Comparison of ENCODE assay signal across 14 cellular contexts in the genomic region with DNA sequence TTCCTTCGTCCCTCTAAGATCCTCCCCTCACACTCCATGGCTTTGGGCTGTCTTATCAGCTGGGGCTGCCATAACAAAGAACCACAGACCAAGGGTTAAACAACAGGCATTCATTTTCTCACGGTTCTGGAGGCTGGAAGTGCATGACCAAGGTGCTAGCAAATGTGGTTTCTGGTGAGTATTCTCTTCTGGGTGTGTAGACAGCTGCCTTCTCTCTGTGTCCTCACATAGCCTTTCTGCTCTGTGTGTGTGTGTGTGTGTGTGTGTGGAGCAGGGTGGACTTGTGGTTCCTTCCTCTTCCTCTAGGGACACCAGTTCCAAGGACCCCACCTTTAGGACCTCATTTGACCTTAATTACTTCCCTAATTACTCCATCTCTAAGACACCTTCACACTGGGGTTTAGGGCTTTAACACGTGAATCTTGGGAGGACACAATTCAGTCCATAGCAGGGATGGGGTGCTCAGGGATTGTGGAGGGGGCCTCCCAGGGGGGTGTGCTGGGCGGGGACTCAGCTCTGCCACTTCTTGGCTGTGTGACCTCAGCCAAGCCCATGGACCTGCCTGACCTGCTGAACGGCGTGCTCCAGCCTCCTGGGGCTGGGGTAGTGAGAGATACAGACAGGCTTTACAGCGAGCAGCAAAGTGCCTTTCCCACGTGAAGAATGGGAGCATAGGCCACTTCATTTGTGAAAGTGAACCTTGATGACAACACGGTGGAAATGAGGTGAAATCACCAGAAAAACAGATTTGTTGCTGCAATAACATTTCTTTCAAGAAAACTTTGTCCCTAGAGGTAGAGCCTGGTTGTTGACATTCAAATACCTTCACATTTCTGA. TPM values are rescaled to one million over a fixed set of nuclear protein-coding genes. Genes with fewer than 3 reads are reported as not detected.
DNase-seq lines count a peak whose midpoint lies in the region; ATAC-seq, FAIRE-seq and TF ChIP-seq lines count a peak whose summit lies in the region.
"Had no signal": no experiment of that assay in that cellular context is flagged by ENCODE, and none has a peak within 500 bp of the region (broad histone marks: within the 10 kb centered on the region; RNA-seq: fewer than 3 reads in every experiment).

No MANE protein-coding gene starts in this region.

- no peaks in the 10 kb centered on the region for H3K9me3 ChIP-seq in K562 (replicated peaks; ENCODE audit: control insufficient read depth, insufficient read depth, low read depth, low read length)

- peaks cover 17% of the 10 kb centered on the region for H3K4me1 Mint-ChIP-seq in CD14-positive monocyte

- no peaks in the 10 kb centered on the region for H4K20me1 ChIP-seq in K562 (replicated peaks; ENCODE audit: control insufficient read depth, insufficient read depth, low read length)

- H3K4me2 ChIP-seq in K562 (ENCODE audit: insufficient read depth, low read length) = no peak overlapping the region

- H3K36me3 ChIP-seq in K562 (ENCODE audit: control insufficient read depth, insufficient read depth, low read length) = no peaks in the 10 kb centered on the region

- no peaks in the 10 kb centered on the region for H3K36me3 Mint-ChIP-seq in CD14-positive monocyte

- CTCF ChIA-PET in K562 (lab: Yijun Ruan, JAX; ENCODE audit: low intra/inter-chr PET ratio) = no interaction called here

- H3K4me1 ChIP-seq in K562 (replicated peaks in 1 of 2; ENCODE audit: control insufficient read depth in 2 of 2, insufficient read depth in 2 of 2, low read length in 2 of 2) = no peaks in the 10 kb centered on the region; a peak in 1 of 5 replicates

- intact Hi-C loops in CD14-positive monocyte (cut with micrococcal nuclease) (no loop called here), K562 (cut with micrococcal nuclease) (no loop called here)

- no peak for TF ChIP-seq EP300 in K562 (IDR thresholded peaks at IDR 0.05; ENCODE audit: low read length)

- no peaks in the 10 kb centered on the region for H3K79me2 ChIP-seq in K562 (ENCODE audit: control insufficient read depth, insufficient read depth, low read length)

- POLR2A ChIA-PET in K562 (lab: Yijun Ruan, JAX) = no interaction called here

- peak; percentile 49; the same call in 1 of the 3 replicates for ATAC-seq in K562
- no peak for ATAC-seq in GM19395 (IDR thresholded peaks at IDR 0.05; ENCODE audit: unreplicated experiment)
- ATAC-seq in left lobe of liver = no peak
- ATAC-seq: left colon had no signal

- TF ChIP-seq POLR2A in K562 (conservative IDR thresholded peaks at IDR 0.05) = no peak

- H2AFZ ChIP-seq in K562 (ENCODE audit: low read depth, low read length) = no peak overlapping the region

- H3K27me3 Mint-ChIP-seq in CD14-positive monocyte (ENCODE audit: low read depth in 3 of 3) = peaks cover 17 to 41% (median 33%) of the 10 kb centered on the region in 3 donors

- peak; percentile 20 for TF ChIP-seq CTCF in CD14-positive monocyte (IDR thresholded peaks at IDR 0.05)
- 0 out of 6 replicates have a peak, but pooled peaks of 1 of the 3 experiments have one; percentile 4 for TF ChIP-seq CTCF in K562 (IDR thresholded peaks at IDR 0.05 in 2 of 3, conservative IDR thresholded peaks at IDR 0.05 in 1 of 3; ENCODE audit: insufficient read depth in 2 of 3, low read depth in 1 of 3, low read length in 3 of 3)
- no peak for TF ChIP-seq CTCF in coronary artery (IDR thresholded peaks at IDR 0.05)

- 0% methylated on average over 7 of the region's 9 CpGs for WGBS in K562 (ENCODE audit: insufficient coverage, low coverage, missing lambda C conversion rate)

- H3K9ac ChIP-seq in K562 (ENCODE audit: insufficient read depth in 1 of 2, low read depth in 2 of 2, low read length in 2 of 2) = no peak overlapping the region

- DNase-seq in CD14-positive monocyte (ENCODE audit: low spot score) (no peak), HT1080 (ENCODE audit: low read depth) (peak; percentile 26), K562 (ENCODE audit: extremely low read depth in 1 of 4, low spot score in 3 of 4) (peak; percentile 3 to 28 (median 14)), myocyte (ENCODE audit: low read depth) (peak; percentile 90), coronary artery (ENCODE audit: low spot score) (no peak), DMS79 (lab: John Stamatoyannopoulos, UW) (no peak), left lobe of liver (ENCODE audit: low spot score) (no peak)
- DNase-seq: activated T-cell treated with anti-CD3 and anti-CD28 coated beads for 4 hours; effector CD8-positive, alpha-beta T cell; left colon; NCI-H1436 had no signal

- no peak for FAIRE-seq in K562 (lab: Jason Lieb, UNC)

- no peak for TF ChIP-seq RAD21 in K562 (CRISPR knock-in tag; conservative IDR thresholded peaks at IDR 0.05 in 1 of 2, IDR thresholded peaks at IDR 0.05 in 1 of 2)

- no peak overlapping the region for H3K27ac ChIP-seq in K562 (ENCODE audit: extremely low read depth, low read depth, low read length)
- H3K27ac ChIP-seq in coronary artery = no peak overlapping the region
- H3K27ac ChIP-seq: skin epidermis had no signal

- no peaks in the 10 kb centered on the region for H3K9me3 Mint-ChIP-seq in CD14-positive monocyte

- in situ Hi-C loops in K562 (cut with MboI) = no loop called here

- H3K4me3 ChIP-seq in K562 (no peak overlapping the region), coronary artery (no peak overlapping the region)
- H3K4me3 ChIP-seq: skin epidermis had no signal

- peak overlapping the region in 2 of 7 donors; percentile 56 to 57 for H3K27ac Mint-ChIP-seq in CD14-positive monocyte

- BruUV-seq in K562 (replicated peaks; lab: Mats Ljungman, UMichigan) = no TSS peak

- no peaks in the 10 kb centered on the region for H3K9me1 ChIP-seq in K562 (ENCODE audit: control insufficient read depth, insufficient read depth, low read length)

- peak overlapping the region in 1 of 2 donors; percentile 21 for H3K4me3 Mint-ChIP-seq in CD14-positive monocyte

- H3K27me3 ChIP-seq in K562 (ENCODE audit: control insufficient read depth in 2 of 2, insufficient read depth in 2 of 2, low read length in 2 of 2) = peaks cover 0 to 21% of the 10 kb centered on the region in 2 experiments; a peak in 3 of 5 replicates

TF ChIP-seq in K562, 482 proteins besides CTCF, POLR2A, EP300 and RAD21:
- TF ChIP-seq DEAF1 (CRISPR knock-in tag; IDR thresholded peaks at IDR 0.05) = no peak
- TF ChIP-seq, protein P1, sequence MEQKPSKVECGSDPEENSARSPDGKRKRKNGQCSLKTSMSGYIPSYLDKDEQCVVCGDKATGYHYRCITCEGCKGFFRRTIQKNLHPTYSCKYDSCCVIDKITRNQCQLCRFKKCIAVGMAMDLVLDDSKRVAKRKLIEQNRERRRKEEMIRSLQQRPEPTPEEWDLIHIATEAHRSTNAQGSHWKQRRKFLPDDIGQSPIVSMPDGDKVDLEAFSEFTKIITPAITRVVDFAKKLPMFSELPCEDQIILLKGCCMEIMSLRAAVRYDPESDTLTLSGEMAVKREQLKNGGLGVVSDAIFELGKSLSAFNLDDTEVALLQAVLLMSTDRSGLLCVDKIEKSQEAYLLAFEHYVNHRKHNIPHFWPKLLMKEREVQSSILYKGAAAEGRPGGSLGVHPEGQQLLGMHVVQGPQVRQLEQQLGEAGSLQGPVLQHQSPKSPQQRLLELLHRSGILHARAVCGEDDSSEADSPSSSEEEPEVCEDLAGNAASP (IDR thresholded peaks at IDR 0.05) = peak; percentile 63

RNA-seq across cellular contexts. Expression of gene ACKR3, which starts 38.1 kb away (rescaled TPM):
- polyA plus RNA-seq in CD14-positive monocyte (under 1 TPM; 0.41 to 0.79 TPM), K562 (2011; rRNA removed) (not detected in 2 replicates), K562 (2014; fragmentation: Illumina TruSeq; extraction: Trizol) (not detected in 2 replicates), K562 (2014; fragmentation: Nextera tagmentation; extraction: Ambion mirVana) (not detected), K562 (2014; rRNA removed) (not detected in 2 replicates)
- not detected in 2 replicates for total RNA-seq in HT1080 (2014; rRNA removed; shearing (Covaris generic))
- 0.29 and 0.51 TPM in 2 replicates for polyA plus RNA-seq in HT1080 (2015; cell fraction: cytosol; rRNA removed)
- 0.14 and 0.54 TPM in 2 replicates for polyA plus RNA-seq in HT1080 (2015; cell fraction: nucleus; rRNA removed)
- not detected in 2 replicates for total RNA-seq in K562 (2011; cell fraction: chromatin; rRNA removed; ENCODE audit: low replicate concordance)
- total RNA-seq in K562 (2011; cell fraction: nucleolus; rRNA removed) = not detected in 2 replicates
- total RNA-seq in K562 (2011; cell fraction: nucleoplasm; rRNA removed) = not detected in 2 replicates
- total RNA-seq in K562 (2014; rRNA removed) (not detected in 2 replicates), K562 (2014; rRNA removed; fragmentation: Illumina TruSeq; extraction: Trizol) (not detected in 2 replicates), K562 (2015; rRNA removed; fragmentation: Illumina TruSeq; extraction: Trizol) (not detected in 2 replicates), K562 (2021) (0.07 TPM in 1 of 2 replicates, not detected in the other), myocyte (not detected in 2 replicates), left lobe of liver (2.4 TPM)
- polyA plus RNA-seq in K562 (2011; cell fraction: cytosol; rRNA removed) = not detected in 2 replicates
- polyA plus RNA-seq in K562 (2011; cell fraction: nucleus; rRNA removed) = not detected in 2 replicates
- not detected in 2 replicates for polyA plus RNA-seq in K562 (2012)
- not detected in 2 replicates for polyA minus RNA-seq in K562 (2011; rRNA and poly(A)+ RNA removed)
- polyA minus RNA-seq in K562 (2011; cell fraction: cytosol; rRNA and poly(A)+ RNA removed) = not detected in 2 replicates
- polyA minus RNA-seq in K562 (2011; cell fraction: nucleus; rRNA and poly(A)+ RNA removed) = not detected in 2 replicates
- 167 TPM for polyA plus RNA-seq in myocyte (2012)
- total RNA-seq: SK-MEL-5 had no signal

Comparison
In these comparisons a context has a peak if more than half of its experiments do, and no peak if none do; other contexts are left out.
1. DNase-seq: peak in HT1080 (single experiment), K562 (4 of 4) and myocyte (single experiment); none in CD14-positive monocyte (single experiment), coronary artery (single experiment), DMS79 (single experiment) and left lobe of liver (single experiment).